8 cellular contexts compared by ENCODE assay signal in genomic region chr2:43226558-43226954, GRCh38. TPM values are rescaled to one million over a fixed set of nuclear protein-coding genes. Genes with fewer than 3 reads are reported as not detected.
DNase-seq lines count a peak whose midpoint lies in the region; ATAC-seq and TF ChIP-seq lines count a peak whose summit lies in the region.

Gene ZFP36L2 (minus strand): TSS chr2:43226606. CDS start chr2:43226315, 291 bp downstream.

- DNase-seq in GM10266 (ENCODE audit: extremely low spot score) (peak; percentile 99), NCI-H1105 (lab: John Stamatoyannopoulos, UW) (peak; percentile 89), SKM-1 (lab: John Stamatoyannopoulos, UW; ENCODE audit: unreplicated experiment) (peak; percentile 82), glomerular endothelial cell (ENCODE audit: extremely low read depth, low read depth, low spot score) (no peak), osteoblast (ENCODE audit: insufficient read length, low spot score, missing footprints) (peak; percentile 100)

- H3K36me3 ChIP-seq in osteoblast (ENCODE audit: insufficient read depth, low read length) (peaks cover 40% of the 10 kb centered on the region), thymus (ENCODE audit: control insufficient read depth, insufficient read depth) (peaks cover 56% of the 10 kb centered on the region)

- H3K4me1 ChIP-seq in osteoblast (ENCODE audit: insufficient read depth, low read length) (peaks cover 38% of the 10 kb centered on the region), thymus (ENCODE audit: control insufficient read depth, insufficient read depth, low read length) (peaks cover 16% of the 10 kb centered on the region)

- peaks cover 19% of the 10 kb centered on the region for H4K20me1 ChIP-seq in osteoblast (ENCODE audit: insufficient read depth, low read length)

- H3K27me3 ChIP-seq in osteoblast (ENCODE audit: insufficient read depth, low read length): no peaks in the 10 kb centered on the region
- no peaks in the 10 kb centered on the region for H3K27me3 ChIP-seq in thymus (ENCODE audit: control insufficient read depth, insufficient read depth)

- peak within 1 kb of the TSS; percentile 94 for H3K27ac Mint-ChIP-seq in activated naive CD4-positive, alpha-beta T cell treated with anti-CD3 and anti-CD28 coated beads, Interleukin-2, amount 50 U/mL, for 24 hours

- H3K4me3 Mint-ChIP-seq in activated naive CD4-positive, alpha-beta T cell treated with anti-CD3 and anti-CD28 coated beads, Interleukin-2, amount 50 U/mL, for 24 hours: peak within 1 kb of the TSS; percentile 95

- H3K9me3 ChIP-seq in osteoblast (ENCODE audit: low read depth, low read length) (no peaks in the 10 kb centered on the region), thymus (ENCODE audit: control insufficient read depth) (no peaks in the 10 kb centered on the region)

- peaks cover 40% of the 10 kb centered on the region for H3K4me1 Mint-ChIP-seq in activated naive CD4-positive, alpha-beta T cell treated with anti-CD3 and anti-CD28 coated beads, Interleukin-2, amount 50 U/mL, for 24 hours

- peak; percentile 65 for ATAC-seq in HG02610 (IDR thresholded peaks at IDR 0.05; ENCODE audit: unreplicated experiment)

- H3K36me3 Mint-ChIP-seq in activated naive CD4-positive, alpha-beta T cell treated with anti-CD3 and anti-CD28 coated beads, Interleukin-2, amount 50 U/mL, for 24 hours: peaks cover 13% of the 10 kb centered on the region

- TF ChIP-seq CTCF in GM10266 (IDR thresholded peaks at IDR 0.05; ENCODE audit: control insufficient read depth, insufficient read depth, low read depth, missing control alignments) (no peak), osteoblast (IDR thresholded peaks at IDR 0.05; ENCODE audit: extremely low read depth, low read depth, low read length) (no peak)

- H3K27ac ChIP-seq in osteoblast (ENCODE audit: low read depth, low read length): peak within 1 kb of the TSS; percentile 83
- H3K27ac ChIP-seq in thymus (ENCODE audit: low read depth): peak within 1 kb of the TSS; percentile 99

- WGBS in thymus: under 1% methylated on average over 58 of the region's 58 CpGs

- H3K4me2 ChIP-seq in osteoblast (ENCODE audit: insufficient read depth, low read length): peak within 1 kb of the TSS; percentile 87

- H3K79me2 ChIP-seq in osteoblast (ENCODE audit: insufficient read depth, low read length): peaks cover 44% of the 10 kb centered on the region

- H2AFZ ChIP-seq in osteoblast (ENCODE audit: low read length): peak within 1 kb of the TSS; percentile 57

- H3K9me3 Mint-ChIP-seq in activated naive CD4-positive, alpha-beta T cell treated with anti-CD3 and anti-CD28 coated beads, Interleukin-2, amount 50 U/mL, for 24 hours: no peaks in the 10 kb centered on the region

- H3K4me3 ChIP-seq in osteoblast (ENCODE audit: insufficient read depth, low read length) (peak within 1 kb of the TSS; percentile 90), thymus (ENCODE audit: low read length) (peak within 1 kb of the TSS; percentile 80)

- no peaks in the 10 kb centered on the region for H3K27me3 Mint-ChIP-seq in activated naive CD4-positive, alpha-beta T cell treated with anti-CD3 and anti-CD28 coated beads, Interleukin-2, amount 50 U/mL, for 24 hours

RNA-seq across cellular contexts. Expression of gene ZFP36L2, which starts in this region (rescaled TPM):
- total RNA-seq in glomerular endothelial cell: 30.5 and 63.2 TPM in 2 replicates
- 14.7 and 15.6 TPM in 2 replicates for total RNA-seq in osteoblast
- polyA plus RNA-seq in thymus: 412 TPM
